ENCODE assay signal across 21 cellular contexts in genomic region chr11:128810784-128811514, GRCh38. TPM values are rescaled to one million over a fixed set of nuclear protein-coding genes. Genes with fewer than 3 reads are reported as not detected.
DNase-seq lines count a peak whose midpoint lies in the region; ATAC-seq, FAIRE-seq and TF ChIP-seq lines count a peak whose summit lies in the region.
"Had no signal": no experiment of that assay in that cellular context is flagged by ENCODE, and none has a peak within 500 bp of the region (broad histone marks: within the 10 kb centered on the region; RNA-seq: fewer than 3 reads in every experiment).

No MANE protein-coding gene starts in this region.

- DNase-seq in activated CD8-positive, alpha-beta T cell treated with anti-CD3 and anti-CD28 coated beads for 36 hours, result peak; percentile 40
- DNase-seq in activated CD8-positive, alpha-beta T cell treated with anti-CD3 and anti-CD28 coated beads, Interleukin-2, amount 10 ng/mL, durations not matched to agents 7 days and 5 days, result no peak
- no peak for DNase-seq in CD8-positive, alpha-beta memory T cell
- DNase-seq in GM12878 (ENCODE audit: low read depth, low spot score) (no peak), neural crest cell (ENCODE audit: low read depth, low spot score) (no peak), activated gamma-delta T cell treated with Interleukin-2 at 50 U/mL for 16 hours (no peak)
- DNase-seq in NK-92 treated with Interleukin-12 subunit alpha and Interleukin-12 subunit beta, amount 100 ng/mL, for 24 hours (lab: John Stamatoyannopoulos, UW), result no peak
- DNase-seq: C1 segment of cervical spinal cord, Calu3, KG1, NCI-H1092 treated with DMSO at 0.1 percent for 48 hours, NCI-H1694, NCI-H345, NCI-H526 treated with DMSO at 0.1 percent for 48 hours had no signal

- peaks cover 27% of the 10 kb centered on the region for H3K4me1 Mint-ChIP-seq in activated CD8-positive, alpha-beta T cell treated with anti-CD3 and anti-CD28 coated beads for 36 hours (ENCODE audit: low read depth)
- H3K4me1 Mint-ChIP-seq in activated CD8-positive, alpha-beta T cell treated with anti-CD3 and anti-CD28 coated beads, Interleukin-2, amount 10 ng/mL, durations not matched to agents 7 days and 5 days (ENCODE audit: low read depth), result no peaks in the 10 kb centered on the region
- peaks cover 13 to 36% (median 25%) of the 10 kb centered on the region in 3 donors for H3K4me1 Mint-ChIP-seq in CD8-positive, alpha-beta memory T cell
- peaks cover 11% of the 10 kb centered on the region for H3K4me1 Mint-ChIP-seq in neural crest cell

- no peak overlapping the region for H3K27ac ChIP-seq in CD8-positive, alpha-beta memory T cell (ENCODE audit: low read depth, low read length)
- no peak overlapping the region for H3K27ac ChIP-seq in GM12878 (ENCODE audit: control insufficient read depth, insufficient read depth)

- H3K36me3 Mint-ChIP-seq in activated CD8-positive, alpha-beta T cell treated with anti-CD3 and anti-CD28 coated beads for 36 hours (ENCODE audit: low read depth), result peaks cover 29% of the 10 kb centered on the region
- H3K36me3 Mint-ChIP-seq in activated CD8-positive, alpha-beta T cell treated with anti-CD3 and anti-CD28 coated beads, Interleukin-2, amount 10 ng/mL, durations not matched to agents 7 days and 5 days (ENCODE audit: low read depth), result peaks cover 64% of the 10 kb centered on the region
- peaks cover 8 to 90% (median 23%) of the 10 kb centered on the region in 3 donors for H3K36me3 Mint-ChIP-seq in CD8-positive, alpha-beta memory T cell
- no peaks in the 10 kb centered on the region for H3K36me3 Mint-ChIP-seq in neural crest cell (ENCODE audit: low read depth)

- intact Hi-C loops in activated CD8-positive, alpha-beta T cell treated with anti-CD3 and anti-CD28 coated beads for 36 hours (cut with micrococcal nuclease), result no loop called here
- intact Hi-C loops in GM12878 (cut with micrococcal nuclease; ENCODE audit: unreplicated experiment), result no loop called here

- H2AFZ ChIP-seq in GM12878 (ENCODE audit: control insufficient read depth, low read depth, low read length), result no peak overlapping the region
- H2AFZ ChIP-seq: GM23338 had no signal

- RAD21 ChIA-PET in GM12878 (lab: Charles Lee; ENCODE audit: unreplicated experiment), result interaction anchor here (0.7 kb wide), 1 partner anchor 20 kb away, joined by 3 read pairs; no protein-coding TSS in a partner anchor

- H3K36me3 ChIP-seq in CD8-positive, alpha-beta memory T cell (ENCODE audit: insufficient read depth, low read length), result peaks cover 45% of the 10 kb centered on the region
- peaks cover 10 to 39% of the 10 kb centered on the region in 2 experiments for H3K36me3 ChIP-seq in GM12878 (ENCODE audit: control insufficient read depth in 2 of 2, insufficient read depth in 2 of 2, low read length in 1 of 2)

- TF ChIP-seq RAD21 in GM12878 (IDR thresholded peaks at IDR 0.05; ENCODE audit: insufficient read depth, low read depth, low read length), result no peak

- no peaks in the 10 kb centered on the region for H3K27me3 ChIP-seq in CD8-positive, alpha-beta memory T cell (ENCODE audit: insufficient read depth, low read length, poor library complexity, severe bottlenecking)
- H3K27me3 ChIP-seq in GM12878 (replicated peaks in 1 of 2; ENCODE audit: control insufficient read depth in 2 of 2, insufficient read depth in 2 of 2, low read length in 1 of 2), result no peaks in the 10 kb centered on the region

- 93% methylated on average over 8 of the region's 8 CpGs for WGBS in GM12878 (ENCODE audit: insufficient coverage, insufficient replicate concordance, low lambda C conversion rate, missing lambda C conversion rate)

- TSS peak; percentile 18 for BruUV-seq in GM12878 (replicated peaks; lab: Mats Ljungman, UMichigan)

- FAIRE-seq in GM12878 (lab: Jason Lieb, UNC), result no peak
- FAIRE-seq: GM12891, GM19239, HTR-8/SVneo had no signal

- no peaks in the 10 kb centered on the region for H3K4me1 ChIP-seq in CD8-positive, alpha-beta memory T cell (ENCODE audit: insufficient read depth, low read length)
- H3K4me1 ChIP-seq in GM12878 (ENCODE audit: control insufficient read depth, insufficient read depth, low read length), result no peaks in the 10 kb centered on the region

- POLR2A ChIA-PET in activated CD8-positive, alpha-beta T cell treated with anti-CD3 and anti-CD28 coated beads for 36 hours (lab: Charles Lee), result no interaction called here
- POLR2A ChIA-PET in activated CD8-positive, alpha-beta T cell treated with anti-CD3 and anti-CD28 coated beads, Interleukin-2, amount 10 ng/mL, durations not matched to agents 7 days and 5 days (lab: Charles Lee), result no interaction called here
- POLR2A ChIA-PET in CD8-positive, alpha-beta memory T cell (lab: Charles Lee), result interaction anchor here (0.6 kb wide), 1 partner anchor 28 kb away, joined by 3 read pairs; no protein-coding TSS in a partner anchor
- POLR2A ChIA-PET in GM12878 (lab: Charles Lee), result interaction anchor here (1.1 kb wide), 1 partner anchor 39 kb away, joined by 3 read pairs; no protein-coding TSS in a partner anchor

- no peaks in the 10 kb centered on the region for H3K79me2 ChIP-seq in GM12878 (ENCODE audit: control insufficient read depth, insufficient read depth, low read length)

- SMC1A ChIA-PET in GM12878 (lab: Charles Lee; ENCODE audit: uncharacterized antibody, unreplicated experiment), result interaction anchor here (1.4 to 2.1 kb wide), 3 partner anchors 17 to 20 kb away, joined by 3 to 8 read pairs (median 6); no protein-coding TSS in a partner anchor

- no peak overlapping the region for H3K4me3 ChIP-seq in CD8-positive, alpha-beta memory T cell (ENCODE audit: low read length)
- no peak overlapping the region for H3K4me3 ChIP-seq in GM12878
- H3K4me3 ChIP-seq: GM23338 had no signal

- H3K27me3 Mint-ChIP-seq in activated CD8-positive, alpha-beta T cell treated with anti-CD3 and anti-CD28 coated beads for 36 hours, result no peaks in the 10 kb centered on the region
- no peaks in the 10 kb centered on the region for H3K27me3 Mint-ChIP-seq in activated CD8-positive, alpha-beta T cell treated with anti-CD3 and anti-CD28 coated beads, Interleukin-2, amount 10 ng/mL, durations not matched to agents 7 days and 5 days (ENCODE audit: low read depth)
- no peaks in the 10 kb centered on the region for H3K27me3 Mint-ChIP-seq in CD8-positive, alpha-beta memory T cell
- peaks cover 2% of the 10 kb centered on the region for H3K27me3 Mint-ChIP-seq in neural crest cell (ENCODE audit: low read depth)

- TF ChIP-seq EP300 in GM12878 (IDR thresholded peaks at IDR 0.05; ENCODE audit: borderline replicate concordance in 1 of 2, control insufficient read depth in 1 of 2, low read depth in 2 of 2, low read length in 2 of 2), result no peak

- ATAC-seq in activated CD8-positive, alpha-beta T cell treated with anti-CD3 and anti-CD28 coated beads for 36 hours, result peak; percentile 55
- no peak for ATAC-seq in activated CD8-positive, alpha-beta T cell treated with anti-CD3 and anti-CD28 coated beads, Interleukin-2, amount 10 ng/mL, durations not matched to agents 7 days and 5 days
- ATAC-seq in GM12878, result no peak
- no peak for ATAC-seq in GM21526 (IDR thresholded peaks at IDR 0.05; ENCODE audit: low FRiP score, unreplicated experiment)
- ATAC-seq: GM23338 had no signal

- no peak overlapping the region for H3K9ac ChIP-seq in GM12878 (ENCODE audit: control insufficient read depth, insufficient read depth, low read length)

- H3K27ac Mint-ChIP-seq in activated CD8-positive, alpha-beta T cell treated with anti-CD3 and anti-CD28 coated beads for 36 hours, result peak overlapping the region; percentile 43
- H3K27ac Mint-ChIP-seq in activated CD8-positive, alpha-beta T cell treated with anti-CD3 and anti-CD28 coated beads, Interleukin-2, amount 10 ng/mL, durations not matched to agents 7 days and 5 days, result no peak overlapping the region
- H3K27ac Mint-ChIP-seq in CD8-positive, alpha-beta memory T cell, result peak overlapping the region in 6 of 8 donors; percentile 43 to 93 (median 62)
- H3K27ac Mint-ChIP-seq in neural crest cell (ENCODE audit: unreplicated experiment), result peak overlapping the region; percentile 54
- H3K27ac Mint-ChIP-seq: GM23338 had no signal

- no peak overlapping the region for H3K4me3 Mint-ChIP-seq in activated CD8-positive, alpha-beta T cell treated with anti-CD3 and anti-CD28 coated beads for 36 hours
- no peak overlapping the region for H3K4me3 Mint-ChIP-seq in activated CD8-positive, alpha-beta T cell treated with anti-CD3 and anti-CD28 coated beads, Interleukin-2, amount 10 ng/mL, durations not matched to agents 7 days and 5 days
- no peak overlapping the region for H3K4me3 Mint-ChIP-seq in CD8-positive, alpha-beta memory T cell
- H3K4me3 Mint-ChIP-seq in neural crest cell, result no peak overlapping the region
- H3K4me3 Mint-ChIP-seq: GM23338 had no signal

- in situ Hi-C loops in GM12878 (cut with MboI), result no loop called here

- H3K9me3 ChIP-seq in CD8-positive, alpha-beta memory T cell (ENCODE audit: low read length), result no peaks in the 10 kb centered on the region
- H3K9me3 ChIP-seq in GM12878 (replicated peaks; ENCODE audit: control insufficient read depth, insufficient read depth, low read length), result no peaks in the 10 kb centered on the region

- CTCF ChIA-PET in activated CD8-positive, alpha-beta T cell treated with anti-CD3 and anti-CD28 coated beads for 36 hours (lab: Charles Lee), result interaction anchor here (3.9 kb wide), 1 partner anchor 20 kb away, joined by 16 read pairs; no protein-coding TSS in a partner anchor
- CTCF ChIA-PET in activated CD8-positive, alpha-beta T cell treated with anti-CD3 and anti-CD28 coated beads, Interleukin-2, amount 10 ng/mL, durations not matched to agents 7 days and 5 days (lab: Charles Lee), result interaction anchor here (1.3 to 2.4 kb wide), 2 partner anchors 14 to 20 kb away, joined by 3 to 12 read pairs; no protein-coding TSS in a partner anchor
- CTCF ChIA-PET in CD8-positive, alpha-beta memory T cell (lab: Charles Lee), result interaction anchor here (1.2 to 2.7 kb wide), 5 partner anchors 20 to 653 kb away, joined by 3 to 10 read pairs (median 5); no protein-coding TSS in a partner anchor
- CTCF ChIA-PET in GM12878 (lab: Yijun Ruan, JAX), result interaction anchor here (1.2 to 2.4 kb wide), 5 partner anchors 17 to 654 kb away, joined by 4 to 10 read pairs (median 4); no protein-coding TSS in a partner anchor

- H3K4me2 ChIP-seq in GM12878 (ENCODE audit: control insufficient read depth, insufficient read depth), result no peak overlapping the region
- H3K4me2 ChIP-seq: GM23338 had no signal

- no peaks in the 10 kb centered on the region; the same call in 1 of the 2 replicates for H4K20me1 ChIP-seq in GM12878 (ENCODE audit: control insufficient read depth, insufficient read depth)

- TF ChIP-seq POLR2A in GM12878 (IDR thresholded peaks at IDR 0.05; ENCODE audit: low read depth, low read length), result no peak

- no peaks in the 10 kb centered on the region for H3K9me3 Mint-ChIP-seq in activated CD8-positive, alpha-beta T cell treated with anti-CD3 and anti-CD28 coated beads for 36 hours
- H3K9me3 Mint-ChIP-seq in activated CD8-positive, alpha-beta T cell treated with anti-CD3 and anti-CD28 coated beads, Interleukin-2, amount 10 ng/mL, durations not matched to agents 7 days and 5 days (ENCODE audit: insufficient read depth), result no peaks in the 10 kb centered on the region
- H3K9me3 Mint-ChIP-seq in CD8-positive, alpha-beta memory T cell, result no peaks in the 10 kb centered on the region
- H3K9me3 Mint-ChIP-seq in neural crest cell, result no peaks in the 10 kb centered on the region
- H3K9me3 Mint-ChIP-seq: GM23338 had no signal

- no peak for TF ChIP-seq CTCF in activated CD8-positive, alpha-beta T cell treated with anti-CD3 and anti-CD28 coated beads for 36 hours (IDR thresholded peaks at IDR 0.05)
- TF ChIP-seq CTCF in GM12878 (IDR thresholded peaks at IDR 0.05 in 2 of 3, conservative IDR thresholded peaks at IDR 0.05 in 1 of 3; ENCODE audit: control insufficient read depth in 2 of 3, extremely low read depth in 1 of 3, insufficient read depth in 1 of 3, low read depth in 3 of 3, low read length in 3 of 3), result no peak
- no peak for TF ChIP-seq CTCF in neural crest cell (conservative IDR thresholded peaks at IDR 0.05)

RNA-seq across cellular contexts. Expression of gene KCNJ1, which starts 56.1 kb away (rescaled TPM):
- not detected for total RNA-seq in activated CD8-positive, alpha-beta T cell treated with anti-CD3 and anti-CD28 coated beads for 36 hours
- not detected for total RNA-seq in activated CD8-positive, alpha-beta T cell treated with anti-CD3 and anti-CD28 coated beads, Interleukin-2, amount 10 ng/mL, durations not matched to agents 7 days and 5 days
- total RNA-seq in CD8-positive, alpha-beta memory T cell, result not detected
- not detected for polyA plus RNA-seq in CD8-positive, alpha-beta memory T cell
- 0.31 and 0.42 TPM in 2 replicates for total RNA-seq in GM12878 (2013; cell fraction: nucleolus; rRNA removed)
- total RNA-seq in GM12878 (2014; rRNA removed) (not detected in 2 replicates), GM12878 (2014; rRNA removed; fragmentation: Illumina TruSeq; extraction: Trizol) (not detected in 2 replicates), GM12878 (2021) (not detected in 2 replicates), neural crest cell (not detected in 2 replicates)
- polyA plus RNA-seq in GM12878 (2011; ENCODE audit: low read depth), result 0.07 TPM
- polyA plus RNA-seq in GM12878 (2011; rRNA removed) (not detected in 2 replicates), GM12878 (2014; fragmentation: Illumina TruSeq; extraction: Trizol) (not detected in 2 replicates), GM12878 (2014; fragmentation: Nextera tagmentation; extraction: Ambion mirVana) (not detected), GM12878 (2014; rRNA removed) (not detected in 2 replicates), GM12878 (2016; fragmentation: Nextera tagmentation; extraction: Ambion mirVana) (not detected)
- polyA plus RNA-seq in GM12878 (2011; cell fraction: cytosol; rRNA removed), result not detected in 2 replicates
- 0.06 TPM in 1 of 2 replicates, not detected in the other for polyA plus RNA-seq in GM12878 (2011; cell fraction: nucleus; rRNA removed)
- 0.06 TPM in 1 of 2 replicates, not detected in the other for polyA plus RNA-seq in GM12878 (2012)
- not detected in 2 replicates for polyA minus RNA-seq in GM12878 (2011; rRNA and poly(A)+ RNA removed)
- polyA minus RNA-seq in GM12878 (2011; cell fraction: cytosol; rRNA and poly(A)+ RNA removed), result not detected in 2 replicates
- polyA minus RNA-seq in GM12878 (2011; cell fraction: nucleus; rRNA and poly(A)+ RNA removed), result not detected in 2 replicates
- total RNA-seq: A172, Calu3, GM23338, M059J had no signal

Comparison
In these comparisons a context has a peak if more than half of its experiments do, and no peak if none do; other contexts are left out.
1. POLR2A ChIA-PET loops: an anchor here in CD8-positive, alpha-beta memory T cell (0.6 kb wide) and GM12878 (1.1 kb wide); none called in activated CD8-positive, alpha-beta T cell treated with anti-CD3 and anti-CD28 coated beads for 36 hours and activated CD8-positive, alpha-beta T cell treated with anti-CD3 and anti-CD28 coated beads, Interleukin-2, amount 10 ng/mL, durations not matched to agents 7 days and 5 days.